In genomic region chr2:241358470-241358869, GRCh38 we compare ENCODE assay signal across 10 cellular contexts. TPM values are rescaled to one million over a fixed set of nuclear protein-coding genes. Genes with fewer than 3 reads are reported as not detected.
DNase-seq lines count a peak whose midpoint lies in the region; ATAC-seq and TF ChIP-seq lines count a peak whose summit lies in the region.
"Had no signal": no experiment of that assay in that cellular context is flagged by ENCODE, and none has a peak within 500 bp of the region (broad histone marks: within the 10 kb centered on the region; RNA-seq: fewer than 3 reads in every experiment).

No MANE protein-coding gene starts in this region.

- H4K20me1 ChIP-seq in OCI-LY7 (ENCODE audit: insufficient read depth, low read length): peaks cover 9% of the 10 kb centered on the region; the same call in 1 of the 2 replicates

- POLR2A ChIA-PET in OCI-LY7 (lab: Charles Lee): interaction anchor here (0.6 to 2.5 kb wide), 14 partner anchors 8 to 548 kb away, joined by 3 to 15 read pairs (median 4); no protein-coding TSS in a partner anchor

- intact Hi-C loops in OCI-LY7 (cut with micrococcal nuclease; ENCODE audit: unreplicated experiment) (loop anchor here (10.0 kb wide), 2 partner anchors 276 to 326 kb away; partner anchors contain the start of genes ATG4B, DTYMK and THAP4), lower lobe of right lung (cut with DNase I) (no loop called here)

- ATAC-seq in GM21526 (IDR thresholded peaks at IDR 0.05; ENCODE audit: low FRiP score, unreplicated experiment) (peak; percentile 28), lower lobe of right lung (no peak)

- H3K27me3 ChIP-seq in lower lobe of right lung (ENCODE audit: low read depth): no peaks in the 10 kb centered on the region

- no peak overlapping the region for H2AFZ ChIP-seq in OCI-LY7 (ENCODE audit: low read length)

- peaks cover 35% of the 10 kb centered on the region; the same call in 1 of the 2 replicates for H3K79me2 ChIP-seq in OCI-LY7 (ENCODE audit: insufficient read depth, low read depth, low read length)

- BruUV-seq in OCI-LY7 (replicated peaks; lab: Mats Ljungman, UMichigan): TSS peak; percentile 23

- H3K27ac ChIP-seq in OCI-LY7 (ENCODE audit: low read depth, low read length, poor library complexity, severe bottlenecking) (peak overlapping the region; percentile 33), lower lobe of right lung (no peak overlapping the region)
- H3K27ac ChIP-seq: left ventricle myocardium inferior, SK-N-MC had no signal

- H3K9me2 ChIP-seq in OCI-LY7 (ENCODE audit: insufficient read depth, low read length): no peaks in the 10 kb centered on the region

- peaks cover 23% of the 10 kb centered on the region for H3K4me1 Mint-ChIP-seq in mesothelial cell of epicardium

- TF ChIP-seq CTCF in OCI-LY7 (conservative IDR thresholded peaks at IDR 0.05; ENCODE audit: low read length) (no peak), lower lobe of right lung (IDR thresholded peaks at IDR 0.05) (no peak), mesothelial cell of epicardium (IDR thresholded peaks at IDR 0.05; ENCODE audit: unreplicated experiment) (no peak)

- H3K9me3 ChIP-seq in OCI-LY7 (ENCODE audit: low read length) (no peaks in the 10 kb centered on the region), lower lobe of right lung (no peaks in the 10 kb centered on the region)
- H3K9me3 ChIP-seq: left ventricle myocardium inferior had no signal

- H3K9me3 Mint-ChIP-seq in mesothelial cell of epicardium: no peaks in the 10 kb centered on the region

- H3K36me3 ChIP-seq in OCI-LY7 (ENCODE audit: insufficient read depth, low read length) (peaks cover 17% of the 10 kb centered on the region), lower lobe of right lung (peaks cover 12% of the 10 kb centered on the region)

- H3K4me3 Mint-ChIP-seq in mesothelial cell of epicardium: no peak overlapping the region

- H3K4me3 ChIP-seq in GM08714 (ENCODE audit: low read length): peak overlapping the region; percentile 6; the same call in 1 of the 2 replicates
- peak overlapping the region; percentile 98 for H3K4me3 ChIP-seq in OCI-LY7 (ENCODE audit: low read depth, low read length, poor library complexity, severe bottlenecking)
- peak overlapping the region; percentile 72 for H3K4me3 ChIP-seq in lower lobe of right lung
- H3K4me3 ChIP-seq: SK-N-MC had no signal

- H3K4me2 ChIP-seq in OCI-LY7 (ENCODE audit: low read length): peak overlapping the region; percentile 96

- CTCF ChIA-PET in OCI-LY7 (lab: Charles Lee; ENCODE audit: unreplicated experiment): interaction anchor here (1.1 kb wide), 1 partner anchor 10 kb away, joined by 4 read pairs; no protein-coding TSS in a partner anchor

- DNase-seq in OCI-LY7 (ENCODE audit: low spot score) (peak; percentile 68), lower lobe of right lung (no peak), NCI-H446 treated with DMSO at 0.1 percent for 48 hours (lab: John Stamatoyannopoulos, UW) (no peak), AG08395 (ENCODE audit: low spot score) (no peak), mesothelial cell of epicardium (ENCODE audit: low spot score in 2 of 2, unreplicated experiment in 2 of 2) (no peak), EL (no peak)
- DNase-seq: left ventricle myocardium inferior had no signal

- peaks cover 2% of the 10 kb centered on the region for H3K36me3 Mint-ChIP-seq in mesothelial cell of epicardium

- H3K27me3 Mint-ChIP-seq in mesothelial cell of epicardium (ENCODE audit: low read depth): no peaks in the 10 kb centered on the region

- peaks cover 33% of the 10 kb centered on the region for H3K4me1 ChIP-seq in OCI-LY7 (ENCODE audit: insufficient read depth, low read length, poor library complexity, severe bottlenecking)
- H3K4me1 ChIP-seq in lower lobe of right lung: peaks cover 52% of the 10 kb centered on the region

- H3K27ac Mint-ChIP-seq in mesothelial cell of epicardium: no peak overlapping the region

RNA-seq across cellular contexts. Expression of gene FARP2, which starts 2.4 kb away (rescaled TPM):
- total RNA-seq in OCI-LY7 (2014; rRNA removed; shearing (Covaris generic)): 23.2 and 33.6 TPM in 2 replicates
- total RNA-seq in OCI-LY7 (2022): 47.9 and 52.7 TPM in 2 replicates
- total RNA-seq in lower lobe of right lung: 42.4 TPM
- total RNA-seq in mesothelial cell of epicardium: 54.9 to 55.1 TPM (median 54.9 TPM) in 3 replicates

RNA-seq across cellular contexts. Expression of gene SEPTIN2, which starts 42.7 kb away (rescaled TPM):
- total RNA-seq in OCI-LY7 (2014; rRNA removed; shearing (Covaris generic)): 198 and 222 TPM in 2 replicates
- total RNA-seq in OCI-LY7 (2022) (275 and 301 TPM in 2 replicates), lower lobe of right lung (255 TPM), mesothelial cell of epicardium (507 to 522 TPM (median 508 TPM) in 3 replicates)

RNA-seq across cellular contexts. Expression of gene HDLBP, which starts 43.0 kb away (rescaled TPM):
- 155 and 176 TPM in 2 replicates for total RNA-seq in OCI-LY7 (2014; rRNA removed; shearing (Covaris generic))
- total RNA-seq in OCI-LY7 (2022) (148 and 170 TPM in 2 replicates), lower lobe of right lung (387 TPM), mesothelial cell of epicardium (479 to 484 TPM (median 480 TPM) in 3 replicates)

Comparison
In these comparisons a context has a peak if more than half of its experiments do, and no peak if none do; other contexts are left out.
1. H3K4me3 ChIP-seq: peak in every context shown above with its lines; median percentile 98 in OCI-LY7; 72 in lower lobe of right lung; 6 in GM08714.